8 cellular contexts compared by ENCODE assay signal in genomic region chrX:153884136-153885076, GRCh38. TPM values are rescaled to one million over a fixed set of nuclear protein-coding genes. Genes with fewer than 3 reads are reported as not detected.
A peak's percentile ranks its signal among the peaks of the same experiment; 100 is the strongest.
DNase-seq lines count a peak whose midpoint lies in the region; ATAC-seq and TF ChIP-seq lines count a peak whose summit lies in the region.

No MANE protein-coding gene starts in this region.

- H3K9me3 Mint-ChIP-seq in Calu3 (ENCODE audit: low read depth, unreplicated experiment) = no peaks in the 10 kb centered on the region

- H3K9me3 ChIP-seq in HEK293 (ENCODE audit: control insufficient read depth, insufficient read depth, low read depth, low read length) = no peaks in the 10 kb centered on the region

- intact Hi-C loops in Calu3 (cut with micrococcal nuclease; ENCODE audit: unreplicated experiment) (loop anchor here (2.0 kb wide), 1 partner anchor 120 kb away; the partner anchor contains the start of gene PLXNB3), posterior vena cava (cut with DNase I) (no loop called here)

- no peak overlapping the region for H3K4me3 ChIP-seq in HEK293 (ENCODE audit: low read depth, low read length)

- BruUV-seq in Calu3 (replicated peaks; lab: Mats Ljungman, UMichigan) = TSS peak; percentile 50

- CTCF ChIA-PET in Calu3 (lab: Charles Lee) = interaction anchor here (0.6 kb wide), 2 partner anchors 27 to 90 kb away, joined by 3 to 6 read pairs; partner anchors contain the start of genes IDH3G and SSR4
- CTCF ChIA-PET in HEK293 (lab: Yijun Ruan, JAX) = interaction anchor here (0.5 to 1.0 kb wide), 3 partner anchors 65 to 437 kb away, joined by 3 to 6 read pairs (median 4); no protein-coding TSS in a partner anchor

- no peak overlapping the region for H3K27ac Mint-ChIP-seq in Calu3 (ENCODE audit: unreplicated experiment)

- no peak for ATAC-seq in HG02642 (IDR thresholded peaks at IDR 0.05; ENCODE audit: poor library complexity, unreplicated experiment)
- ATAC-seq in GM21737 (IDR thresholded peaks at IDR 0.05; ENCODE audit: unreplicated experiment) = no peak

- H3K27ac ChIP-seq in HEK293 (ENCODE audit: extremely low read depth, low read depth, low read length) = no peak overlapping the region

- TF ChIP-seq CTCF in Calu3 (IDR thresholded peaks at IDR 0.05; ENCODE audit: unreplicated experiment) (peak; percentile 27), HEK293 (tag by site-specific recombination; IDR thresholded peaks at IDR 0.05) (peak; percentile 52)

- H3K36me3 Mint-ChIP-seq in Calu3 (ENCODE audit: insufficient read depth, unreplicated experiment) = no peaks in the 10 kb centered on the region

- no peaks in the 10 kb centered on the region for H3K36me3 ChIP-seq in HEK293 (ENCODE audit: control insufficient read depth in 2 of 2, insufficient read depth in 1 of 2, low read length in 2 of 2)

- peak overlapping the region; percentile 62 for H3K4me3 Mint-ChIP-seq in Calu3 (ENCODE audit: low read depth, unreplicated experiment)

- peaks cover 26% of the 10 kb centered on the region for H3K4me1 Mint-ChIP-seq in Calu3 (ENCODE audit: low read depth, unreplicated experiment)

- H3K27me3 Mint-ChIP-seq in Calu3 (ENCODE audit: unreplicated experiment) = peaks cover 24% of the 10 kb centered on the region

- peak; percentile 66 for DNase-seq in Calu3
- peak; percentile 63 for DNase-seq in SW480 (ENCODE audit: low spot score)
- peak; percentile 45 for DNase-seq in kidney tubule cell (ENCODE audit: low spot score)
- no peak for DNase-seq in occipital lobe (lab: John Stamatoyannopoulos, UW)
- DNase-seq in posterior vena cava (ENCODE audit: low spot score) = no peak

- no peaks in the 10 kb centered on the region for H3K4me1 ChIP-seq in HEK293 (ENCODE audit: control insufficient read depth, insufficient read depth, low read length)

- POLR2A ChIA-PET in HEK293 (lab: Yijun Ruan, JAX) = no interaction called here

TF ChIP-seq in HEK293, 187 proteins besides CTCF, POLR2A, EP300 and RAD21 (continues in another document):
- TF ChIP-seq ZBTB49 (tag by site-specific recombination; IDR thresholded peaks at IDR 0.05; ENCODE audit: low read depth) (no peak), GLIS1 (tag by site-specific recombination; IDR thresholded peaks at IDR 0.05) (peak; percentile 53), ZNF19 (tag by site-specific recombination; IDR thresholded peaks at IDR 0.05; ENCODE audit: low read depth) (no peak), KLF1 (tag by site-specific recombination; IDR thresholded peaks at IDR 0.05) (peak; percentile 95), KLF17 (tag by site-specific recombination; IDR thresholded peaks at IDR 0.05) (peak; percentile 51), ZIC2 (tag by site-specific recombination; IDR thresholded peaks at IDR 0.05) (peak; percentile 31; the same call in 1 of the 2 replicates), ZEB2 (tag by site-specific recombination; IDR thresholded peaks at IDR 0.05) (no peak), PRDM10 (tag by site-specific recombination; IDR thresholded peaks at IDR 0.05) (no peak), ZNF449 (tag by site-specific recombination; IDR thresholded peaks at IDR 0.05) (no peak), ZNF701 (tag by site-specific recombination; IDR thresholded peaks at IDR 0.05) (no peak), GLIS2 (tag by site-specific recombination; IDR thresholded peaks at IDR 0.05) (peak; percentile 48), FEZF1 (tag by site-specific recombination; IDR thresholded peaks at IDR 0.05) (no peak), HIC1 (tag by site-specific recombination; IDR thresholded peaks at IDR 0.05) (0 out of 2 replicates have a peak, but pooled peaks have one; percentile 54)

RNA-seq across cellular contexts. Expression of gene L1CAM, which starts 1.6 kb away (rescaled TPM):
- total RNA-seq in Calu3 (2022) = 14.2 and 16.1 TPM in 2 replicates
- total RNA-seq in occipital lobe = 98.1 TPM
- 1 to 10 TPM; 3.8 to 4.4 TPM for total RNA-seq in posterior vena cava

RNA-seq across cellular contexts. Expression of gene AVPR2, which starts 20.1 kb away (rescaled TPM):
- not detected in 2 replicates for total RNA-seq in Calu3 (2022)
- not detected for total RNA-seq in occipital lobe
- total RNA-seq in posterior vena cava = 1 to 10 TPM; 1.4 to 2.0 TPM

RNA-seq across cellular contexts. Expression of gene ARHGAP4, which starts 41.7 kb away (rescaled TPM):
- total RNA-seq in Calu3 (2022) (2.6 and 3.8 TPM in 2 replicates), occipital lobe (6.6 TPM), posterior vena cava (10 to 100 TPM; 36.3 to 47.1 TPM)

RNA-seq across cellular contexts. Expression of gene NAA10, which starts 50.4 kb away (rescaled TPM):
- total RNA-seq in Calu3 (2022) (132 and 139 TPM in 2 replicates), occipital lobe (17.6 TPM), posterior vena cava (10 to 100 TPM; 69.4 to 75.4 TPM)

RNA-seq across cellular contexts. Expression of gene PDZD4, which starts 54.1 kb away (rescaled TPM):
- total RNA-seq in Calu3 (2022) (0.59 and 0.76 TPM in 2 replicates), occipital lobe (148 TPM), posterior vena cava (10 to 100 TPM; 21.0 to 22.9 TPM)

Comparison
In these comparisons a context has a peak if more than half of its experiments do, and no peak if none do; other contexts are left out.
1. DNase-seq: peak in Calu3 (single experiment), SW480 (single experiment) and kidney tubule cell (single experiment); none in occipital lobe (single experiment) and posterior vena cava (single experiment).